Comparison of ENCODE assay signal across 8 cellular contexts in genomic region chr4:102431608-102431961, GRCh38.
DNase-seq lines count a peak whose midpoint lies in the region; ATAC-seq and TF ChIP-seq lines count a peak whose summit lies in the region.

No MANE protein-coding gene starts in this region.

- ATAC-seq in GM18867 (IDR thresholded peaks at IDR 0.05; ENCODE audit: unreplicated experiment) = no peak
- no peak for ATAC-seq in activated CD4-positive, alpha-beta T cell treated with anti-CD3 and anti-CD28 coated beads for 36 hours

- H3K4me2 ChIP-seq in DOHH2 (ENCODE audit: low read length) = peak overlapping the region; percentile 69; the same call in 1 of the 2 replicates

- POLR2A ChIA-PET in activated CD4-positive, alpha-beta T cell treated with anti-CD3 and anti-CD28 coated beads for 36 hours (lab: Charles Lee) = no interaction called here

- no peaks in the 10 kb centered on the region for H3K9me2 ChIP-seq in DOHH2 (replicated peaks; ENCODE audit: control insufficient read depth, low read length)

- CTCF ChIA-PET in activated CD4-positive, alpha-beta T cell treated with anti-CD3 and anti-CD28 coated beads for 36 hours (lab: Charles Lee) = interaction anchor here (0.6 to 2.3 kb wide), 22 partner anchors 9 to 1084 kb away, joined by 3 to 20 read pairs (median 4); partner anchors contain the start of genes BDH2, PPP3CA, SLC39A8 and SLC9B2

- H3K27ac Mint-ChIP-seq in activated CD4-positive, alpha-beta T cell treated with anti-CD3 and anti-CD28 coated beads for 36 hours = no peak overlapping the region

- peaks cover 6% of the 10 kb centered on the region for H3K9me3 ChIP-seq in DOHH2 (ENCODE audit: control insufficient read depth, insufficient read depth, low read length)
- H3K9me3 ChIP-seq in Peyer's patch = no peaks in the 10 kb centered on the region
- H3K9me3 ChIP-seq in esophagus squamous epithelium = no peaks in the 10 kb centered on the region

- DNase-seq in Peyer's patch (no peak), esophagus squamous epithelium (lab: John Stamatoyannopoulos, UW) (no peak), NCI-H1092 (lab: John Stamatoyannopoulos, UW) (no peak), GM13976 (ENCODE audit: low spot score) (no peak)
- no peak for DNase-seq in activated CD4-positive, alpha-beta T cell treated with anti-CD3 and anti-CD28 coated beads for 36 hours

- H3K4me3 Mint-ChIP-seq in activated CD4-positive, alpha-beta T cell treated with anti-CD3 and anti-CD28 coated beads for 36 hours = no peak overlapping the region

- H3K27me3 ChIP-seq in DOHH2 (ENCODE audit: control insufficient read depth, low read length) (no peaks in the 10 kb centered on the region), Peyer's patch (no peaks in the 10 kb centered on the region), esophagus squamous epithelium (no peaks in the 10 kb centered on the region), rectal smooth muscle tissue (ENCODE audit: control insufficient read depth, insufficient read depth, low read length) (no peaks in the 10 kb centered on the region)

- H3K9me3 Mint-ChIP-seq in activated CD4-positive, alpha-beta T cell treated with anti-CD3 and anti-CD28 coated beads for 36 hours (ENCODE audit: low read depth) = no peaks in the 10 kb centered on the region

- intact Hi-C loops in esophagus squamous epithelium (cut with DNase I) = no loop called here
- intact Hi-C loops in activated CD4-positive, alpha-beta T cell treated with anti-CD3 and anti-CD28 coated beads for 36 hours (cut with DNase I, micrococcal nuclease) = loop anchor here (1.0 to 10.0 kb wide), 16 partner anchors 41 to 1257 kb away; partner anchors contain the start of genes MANBA (in 2 of the 2), BDH2 (in 1 of the 2), CISD2 (in 1 of the 2) and PPP3CA (in 1 of the 2)

- in situ Hi-C loops in GM13976 (cut with MboI; ENCODE audit: low sequenced_read_pairs, unreplicated experiment) = no loop called here

- H3K36me3 Mint-ChIP-seq in activated CD4-positive, alpha-beta T cell treated with anti-CD3 and anti-CD28 coated beads for 36 hours (ENCODE audit: low read depth) = no peaks in the 10 kb centered on the region

- H3K9ac ChIP-seq in rectal smooth muscle tissue (ENCODE audit: low read length) = no peak overlapping the region

- H3K36me3 ChIP-seq in DOHH2 (ENCODE audit: control insufficient read depth, low read length) = no peaks in the 10 kb centered on the region
- H3K36me3 ChIP-seq in Peyer's patch = no peaks in the 10 kb centered on the region
- no peaks in the 10 kb centered on the region for H3K36me3 ChIP-seq in esophagus squamous epithelium
- H3K36me3 ChIP-seq in rectal smooth muscle tissue (ENCODE audit: control insufficient read depth, insufficient read depth, low read length) = no peaks in the 10 kb centered on the region

- no peaks in the 10 kb centered on the region for H4K20me1 ChIP-seq in DOHH2 (ENCODE audit: control insufficient read depth, insufficient read depth, low read depth, low read length)

- no peaks in the 10 kb centered on the region for H3K79me2 ChIP-seq in DOHH2 (ENCODE audit: control insufficient read depth, low read length)

- no peaks in the 10 kb centered on the region for H3F3A ChIP-seq in DOHH2 (ENCODE audit: control insufficient read depth, insufficient read depth)

- peaks cover 12% of the 10 kb centered on the region for H3K4me1 Mint-ChIP-seq in activated CD4-positive, alpha-beta T cell treated with anti-CD3 and anti-CD28 coated beads for 36 hours

- TF ChIP-seq CTCF in DOHH2 (IDR thresholded peaks at IDR 0.05; ENCODE audit: low read depth, low read length, poor library complexity, severe bottlenecking) = no peak
- TF ChIP-seq CTCF in Peyer's patch (IDR thresholded peaks at IDR 0.05) = no peak
- no peak for TF ChIP-seq CTCF in esophagus squamous epithelium (IDR thresholded peaks at IDR 0.05)
- TF ChIP-seq CTCF in GM13976 (IDR thresholded peaks at IDR 0.05; ENCODE audit: borderline replicate concordance, control extremely low read depth, extremely low read depth, insufficient read depth, missing control alignments) = no peak

- no peak for TF ChIP-seq POLR2A in Peyer's patch (IDR thresholded peaks at IDR 0.05)
- TF ChIP-seq POLR2A in esophagus squamous epithelium (IDR thresholded peaks at IDR 0.05) = no peak

- peaks cover 5% of the 10 kb centered on the region for H3K27me3 Mint-ChIP-seq in activated CD4-positive, alpha-beta T cell treated with anti-CD3 and anti-CD28 coated beads for 36 hours

- H3K27ac ChIP-seq in DOHH2 (ENCODE audit: low read depth, low read length) (peak overlapping the region; percentile 70), Peyer's patch (peak overlapping the region in 2 of 4 donors; percentile 52 to 63), esophagus squamous epithelium (peak overlapping the region in 2 of 4 donors; percentile 76 to 80), rectal smooth muscle tissue (ENCODE audit: low read depth, low read length) (no peak overlapping the region)

- H3K4me1 ChIP-seq in DOHH2 (ENCODE audit: control insufficient read depth, low read length) (peaks cover 10% of the 10 kb centered on the region), Peyer's patch (no peaks in the 10 kb centered on the region), esophagus squamous epithelium (peaks cover 0 to 12% (median 2%) of the 10 kb centered on the region in 3 donors), rectal smooth muscle tissue (ENCODE audit: control insufficient read depth, insufficient read depth, low read length) (no peaks in the 10 kb centered on the region)

- H3K4me3 ChIP-seq in DOHH2 (ENCODE audit: low read length) (peak overlapping the region; percentile 79), Peyer's patch (peak overlapping the region in 3 of 4 donors; percentile 45 to 70 (median 65)), esophagus squamous epithelium (peak overlapping the region; percentile 46 to 74 (median 58)), rectal smooth muscle tissue (ENCODE audit: low read length) (peak overlapping the region; percentile 63)
